ENCODE assay signal across 9 cellular contexts in genomic region chr22:29004647-29005371, GRCh38. TPM values are rescaled to one million over a fixed set of nuclear protein-coding genes. Genes with fewer than 3 reads are reported as not detected.
A peak's percentile ranks its signal among the peaks of the same experiment; 100 is the strongest.
DNase-seq lines count a peak whose midpoint lies in the region; TF ChIP-seq lines count a peak whose summit lies in the region.
"Had no signal": no experiment of that assay in that cellular context is flagged by ENCODE, and none has a peak within 500 bp of the region (broad histone marks: within the 10 kb centered on the region; RNA-seq: fewer than 3 reads in every experiment).

No MANE protein-coding gene starts in this region.

- no peaks in the 10 kb centered on the region for H3K9me3 Mint-ChIP-seq in endothelial cell (ENCODE audit: unreplicated experiment)
- no peaks in the 10 kb centered on the region for H3K9me3 Mint-ChIP-seq in HFFc6

- dilution Hi-C loops in mammary epithelial cell (cut with HindIII; ENCODE audit: low sequenced_read_pairs): no loop called here

- H3K4me1 ChIP-seq in breast epithelium (peaks cover 0 to 7% of the 10 kb centered on the region in 2 donors), mammary epithelial cell (ENCODE audit: insufficient read depth, low read length) (peaks cover 11% of the 10 kb centered on the region), osteoblast (ENCODE audit: insufficient read depth, low read length) (peaks cover 6% of the 10 kb centered on the region), MM.1S (ENCODE audit: low read length) (no peaks in the 10 kb centered on the region)

- H3K36me3 ChIP-seq in breast epithelium (no peaks in the 10 kb centered on the region), mammary epithelial cell (ENCODE audit: insufficient read depth, low read length) (no peaks in the 10 kb centered on the region), osteoblast (ENCODE audit: insufficient read depth, low read length) (no peaks in the 10 kb centered on the region), MM.1S (replicated peaks; ENCODE audit: insufficient read depth, low read length) (no peaks in the 10 kb centered on the region)

- H3K36me3 Mint-ChIP-seq in endothelial cell (ENCODE audit: low read depth, unreplicated experiment): no peaks in the 10 kb centered on the region
- H3K36me3 Mint-ChIP-seq in HFFc6 (ENCODE audit: low read depth): no peaks in the 10 kb centered on the region

- no peak overlapping the region for H3K4me2 ChIP-seq in mammary epithelial cell (ENCODE audit: insufficient read depth, low read depth, low read length)
- no peak overlapping the region for H3K4me2 ChIP-seq in osteoblast (ENCODE audit: insufficient read depth, low read length)
- H3K4me2 ChIP-seq in MM.1S (ENCODE audit: low read depth, low read length): no peak overlapping the region

- H3K9me3 ChIP-seq in breast epithelium (no peaks in the 10 kb centered on the region), mammary epithelial cell (replicated peaks; ENCODE audit: insufficient read depth, low read length) (no peaks in the 10 kb centered on the region), osteoblast (ENCODE audit: low read depth, low read length) (no peaks in the 10 kb centered on the region), MM.1S (replicated peaks; ENCODE audit: insufficient read depth, low read length) (no peaks in the 10 kb centered on the region)

- H3K4me3 Mint-ChIP-seq in endothelial cell (ENCODE audit: unreplicated experiment): peak overlapping the region; percentile 85
- no peak overlapping the region for H3K4me3 Mint-ChIP-seq in HFFc6

- no TSS peak for BruUV-seq in mammary epithelial cell (replicated peaks; lab: Mats Ljungman, UMichigan)

- TF ChIP-seq POLR2A in breast epithelium (IDR thresholded peaks at IDR 0.05): no peak

- H3K9me2 ChIP-seq in MM.1S (replicated peaks; ENCODE audit: insufficient read depth, low read length): no peaks in the 10 kb centered on the region

- CTCF ChIA-PET in mammary epithelial cell (lab: Charles Lee; ENCODE audit: low non-redundant PET): no interaction called here

- 49% methylated on average over 13 of the region's 20 CpGs for WGBS in mammary epithelial cell (ENCODE audit: low coverage, missing lambda C conversion rate)

- no peak for TF ChIP-seq CTCF in breast epithelium (IDR thresholded peaks at IDR 0.05)
- no peak for TF ChIP-seq CTCF in mammary epithelial cell (conservative IDR thresholded peaks at IDR 0.05 in 1 of 2, IDR thresholded peaks at IDR 0.05 in 1 of 2; ENCODE audit: extremely low read depth in 1 of 2, insufficient read depth in 1 of 2, low read depth in 1 of 2, low read length in 2 of 2)
- TF ChIP-seq CTCF in endothelial cell (IDR thresholded peaks at IDR 0.05; ENCODE audit: unreplicated experiment): no peak
- no peak for TF ChIP-seq CTCF in osteoblast (IDR thresholded peaks at IDR 0.05; ENCODE audit: extremely low read depth, low read depth, low read length)
- TF ChIP-seq CTCF in MM.1S (IDR thresholded peaks at IDR 0.05; ENCODE audit: low read length): no peak
- TF ChIP-seq CTCF in HFFc6 (IDR thresholded peaks at IDR 0.05): no peak

- H3K9ac ChIP-seq in mammary epithelial cell (ENCODE audit: insufficient read depth, low read length): no peak overlapping the region
- no peak overlapping the region for H3K9ac ChIP-seq in MM.1S (ENCODE audit: low read length)

- peak overlapping the region; percentile 96 for H3K27ac Mint-ChIP-seq in endothelial cell (ENCODE audit: unreplicated experiment)
- H3K27ac Mint-ChIP-seq in HFFc6: no peak overlapping the region

- intact Hi-C loops in breast epithelium (cut with DNase I; ENCODE audit: low total_unique reads) (no loop called here), mammary epithelial cell (cut with micrococcal nuclease) (no loop called here)

- H2AFZ ChIP-seq in mammary epithelial cell (ENCODE audit: low read depth, low read length) (no peak overlapping the region), osteoblast (ENCODE audit: low read length) (no peak overlapping the region), MM.1S (ENCODE audit: low read length) (no peak overlapping the region)

- H3K27me3 ChIP-seq in breast epithelium (no peaks in the 10 kb centered on the region), mammary epithelial cell (ENCODE audit: insufficient read depth, low read length) (no peaks in the 10 kb centered on the region), osteoblast (ENCODE audit: insufficient read depth, low read length) (no peaks in the 10 kb centered on the region), MM.1S (replicated peaks; ENCODE audit: insufficient read depth, low read length) (no peaks in the 10 kb centered on the region)

- no peaks in the 10 kb centered on the region for H4K20me1 ChIP-seq in mammary epithelial cell (ENCODE audit: insufficient read depth, low read length)
- H4K20me1 ChIP-seq in osteoblast (ENCODE audit: insufficient read depth, low read length): no peaks in the 10 kb centered on the region
- no peaks in the 10 kb centered on the region for H4K20me1 ChIP-seq in MM.1S (ENCODE audit: insufficient read depth, low read length)

- H3F3A ChIP-seq in MM.1S (ENCODE audit: insufficient read depth, low read length): no peaks in the 10 kb centered on the region

- peak overlapping the region in 2 of 3 donors; percentile 23 to 43 for H3K4me3 ChIP-seq in breast epithelium
- H3K4me3 ChIP-seq in mammary epithelial cell (replicated peaks in 1 of 3; ENCODE audit: insufficient read depth in 1 of 3, low read depth in 2 of 3, low read length in 3 of 3): no peak overlapping the region
- no peak overlapping the region for H3K4me3 ChIP-seq in osteoblast (ENCODE audit: insufficient read depth, low read length)
- H3K4me3 ChIP-seq in MM.1S (ENCODE audit: low read length): no peak overlapping the region

- H3K27ac ChIP-seq in breast epithelium (peak overlapping the region; percentile 57), mammary epithelial cell (ENCODE audit: insufficient read depth, low read depth, low read length) (no peak overlapping the region), osteoblast (ENCODE audit: low read depth, low read length) (no peak overlapping the region), MM.1S (ENCODE audit: low read length) (no peak overlapping the region)

- in situ Hi-C loops in mammary epithelial cell (cut with MboI; ENCODE audit: low sequenced_read_pairs in 2 of 2): no loop called here

- DNase-seq in breast epithelium (ENCODE audit: low spot score in 2 of 2) (peak in 1 of 2 donors; percentile 22), mammary epithelial cell (no peak), endothelial cell (ENCODE audit: low spot score) (peak; percentile 47), midbrain (lab: John Stamatoyannopoulos, UW) (peak; percentile 71), osteoblast (ENCODE audit: insufficient read length, low spot score, missing footprints) (no peak), AG08396 (ENCODE audit: low spot score) (no peak), MM.1S (no peak), HFFc6 (no peak)

- H3K79me2 ChIP-seq in mammary epithelial cell (ENCODE audit: insufficient read depth, low read length): peaks cover 9% of the 10 kb centered on the region
- no peaks in the 10 kb centered on the region for H3K79me2 ChIP-seq in osteoblast (ENCODE audit: insufficient read depth, low read length)
- H3K79me2 ChIP-seq in MM.1S (ENCODE audit: low read length): no peaks in the 10 kb centered on the region

- H3K4me1 Mint-ChIP-seq in endothelial cell (ENCODE audit: unreplicated experiment) (peaks cover 22% of the 10 kb centered on the region), HFFc6 (ENCODE audit: low read depth) (peaks cover 8% of the 10 kb centered on the region)

- H3K27me3 Mint-ChIP-seq in endothelial cell (ENCODE audit: unreplicated experiment): no peaks in the 10 kb centered on the region
- 0 out of 2 replicates have a peak, but pooled peaks cover 2% of the 10 kb centered on the region for H3K27me3 Mint-ChIP-seq in HFFc6 (ENCODE audit: insufficient read depth)

RNA-seq across cellular contexts. Expression of gene C22orf31, which starts 56.8 kb away (rescaled TPM):
- total RNA-seq in breast epithelium (under 1 TPM in 1 of 3 donors, not detected in 2; 0.73 TPM), mammary epithelial cell (not detected), endothelial cell (ENCODE audit: unreplicated experiment) (not detected), osteoblast (not detected in 2 replicates)
- not detected for polyA plus RNA-seq in mammary epithelial cell
- not detected for polyA minus RNA-seq in mammary epithelial cell
- not detected for total RNA-seq in HFFc6 (2021; fragmentation: NEBNext Ultra II Directional; extraction: Animal tissue kit (Norgen Biotek cat#: 25700))
- total RNA-seq: dermis microvascular lymphatic vessel endothelial cell had no signal

Comparison
In these comparisons a context has a peak if more than half of its experiments do, and no peak if none do; other contexts are left out.
1. H3K27ac ChIP-seq: peak in breast epithelium (2 of 2); none in mammary epithelial cell (single experiment), osteoblast (single experiment) and MM.1S (single experiment).
2. H3K4me3 ChIP-seq: peak in breast epithelium (2 of 3); none in mammary epithelial cell (0 of 3), osteoblast (single experiment) and MM.1S (single experiment).
3. DNase-seq: peak in endothelial cell (single experiment) and midbrain (single experiment); none in mammary epithelial cell (single experiment), osteoblast (single experiment), AG08396 (single experiment), MM.1S (single experiment) and HFFc6 (single experiment).